ENCODE assay signal across 8 cellular contexts in genomic region chr5:75567710-75568109, GRCh38. TPM values are rescaled to one million over a fixed set of nuclear protein-coding genes. Genes with fewer than 3 reads are reported as not detected.
A peak's percentile ranks its signal among the peaks of the same experiment; 100 is the strongest.
DNase-seq lines count a peak whose midpoint lies in the region; ATAC-seq and TF ChIP-seq lines count a peak whose summit lies in the region.

No MANE protein-coding gene starts in this region.

- H3K27me3 ChIP-seq in SU-DHL-6 (ENCODE audit: low read length) (no peaks in the 10 kb centered on the region), hepatocyte (no peaks in the 10 kb centered on the region), H7 (ENCODE audit: control insufficient read depth, insufficient read depth, low read length) (no peaks in the 10 kb centered on the region)

- H3K9ac ChIP-seq in SU-DHL-6 (ENCODE audit: low read length): no peak overlapping the region

- H3K27ac ChIP-seq in SU-DHL-6 (ENCODE audit: low read depth, low read length) (no peak overlapping the region), hepatocyte (peak overlapping the region; percentile 52)

- intact Hi-C loops in posterior cingulate gyrus (cut with DNase I): no loop called here

- no peak for TF ChIP-seq CTCF in SU-DHL-6 (IDR thresholded peaks at IDR 0.05; ENCODE audit: insufficient read depth, low read length, poor library complexity, severe bottlenecking)
- no peak for TF ChIP-seq CTCF in hepatocyte (IDR thresholded peaks at IDR 0.05; ENCODE audit: poor library complexity)

- DNase-seq in hepatocyte (ENCODE audit: low spot score) (peak; percentile 5), H7 (no peak), NCI-H2081 (lab: John Stamatoyannopoulos, UW) (no peak), posterior cingulate gyrus (no peak)

- H2AFZ ChIP-seq in SU-DHL-6 (ENCODE audit: low read depth, low read length, severe bottlenecking) (no peak overlapping the region), hepatocyte (no peak overlapping the region)

- peaks cover 3% of the 10 kb centered on the region; the same call in 1 of the 2 replicates for H3K36me3 ChIP-seq in SU-DHL-6 (ENCODE audit: low read length)
- H3K36me3 ChIP-seq in hepatocyte (replicated peaks; ENCODE audit: insufficient read depth, low read depth): no peaks in the 10 kb centered on the region
- no peaks in the 10 kb centered on the region; the same call in 1 of the 2 replicates for H3K36me3 ChIP-seq in H7 (replicated peaks; ENCODE audit: control insufficient read depth, insufficient read depth, low read length)

- H3K4me2 ChIP-seq in SU-DHL-6 (ENCODE audit: low read depth, low read length, poor library complexity, severe bottlenecking): peak overlapping the region; percentile 11
- H3K4me2 ChIP-seq in hepatocyte: peak overlapping the region; percentile 29

- ATAC-seq in HG02588 (IDR thresholded peaks at IDR 0.05; ENCODE audit: unreplicated experiment) (peak; percentile 47), HG02840 (IDR thresholded peaks at IDR 0.05; ENCODE audit: low FRiP score, unreplicated experiment) (no peak)

- H4K20me1 ChIP-seq in SU-DHL-6 (ENCODE audit: low read depth, low read length) (no peaks in the 10 kb centered on the region), hepatocyte (ENCODE audit: insufficient read depth, poor library complexity, severe bottlenecking) (no peaks in the 10 kb centered on the region)

- no peaks in the 10 kb centered on the region for H3K9me2 ChIP-seq in SU-DHL-6 (replicated peaks; ENCODE audit: insufficient read depth, low read length)
- no peaks in the 10 kb centered on the region for H3K9me2 ChIP-seq in hepatocyte (replicated peaks; ENCODE audit: insufficient read depth)

- H3K4me3 ChIP-seq in GM08714 (ENCODE audit: low read length) (peak overlapping the region; percentile 4; the same call in 1 of the 2 replicates), SU-DHL-6 (ENCODE audit: insufficient read depth, low read length, poor library complexity, severe bottlenecking) (no peak overlapping the region), hepatocyte (no peak overlapping the region), H7 (ENCODE audit: insufficient read depth, low read depth, low read length) (no peak overlapping the region)

- WGBS in hepatocyte (ENCODE audit: low lambda C conversion rate, missing lambda C conversion rate): 64% methylated on average over 2 of the region's 2 CpGs

- peaks cover 9% of the 10 kb centered on the region for H3K4me1 ChIP-seq in hepatocyte (ENCODE audit: insufficient read depth)

- no peaks in the 10 kb centered on the region for H3F3A ChIP-seq in SU-DHL-6 (ENCODE audit: insufficient read depth)

- H3K9me3 ChIP-seq in SU-DHL-6 (ENCODE audit: insufficient read depth, low read length): no peaks in the 10 kb centered on the region
- H3K9me3 ChIP-seq in hepatocyte (ENCODE audit: low read depth): no peaks in the 10 kb centered on the region

- H3K79me2 ChIP-seq in SU-DHL-6 (ENCODE audit: insufficient read depth, low read length): peaks cover 5% of the 10 kb centered on the region; the same call in 1 of the 2 replicates
- H3K79me2 ChIP-seq in hepatocyte: peaks cover 12% of the 10 kb centered on the region

RNA-seq across cellular contexts. Expression of gene ANKDD1B, which starts 43.5 kb away (rescaled TPM):
- 1.4 and 4.7 TPM in 2 replicates for total RNA-seq in hepatocyte
- polyA plus RNA-seq in hepatocyte: 0.71 and 2.3 TPM in 2 replicates
- 0.03 and 0.37 TPM in 2 replicates for total RNA-seq in H7 (2014; rRNA removed; shearing (Covaris generic))

RNA-seq across cellular contexts. Expression of gene POLK, which starts 56.0 kb away (rescaled TPM):
- 22.0 and 27.1 TPM in 2 replicates for total RNA-seq in hepatocyte
- polyA plus RNA-seq in hepatocyte: 9.0 and 11.1 TPM in 2 replicates
- total RNA-seq in H7 (2014; rRNA removed; shearing (Covaris generic)): 8.6 and 12.5 TPM in 2 replicates

RNA-seq across cellular contexts. Expression of gene CERT1, which starts 56.3 kb away (rescaled TPM):
- 40.5 and 42.0 TPM in 2 replicates for total RNA-seq in hepatocyte
- polyA plus RNA-seq in hepatocyte: 15.6 and 20.7 TPM in 2 replicates
- 16.8 and 20.9 TPM in 2 replicates for total RNA-seq in H7 (2014; rRNA removed; shearing (Covaris generic))
